ENCODE assay signal across 8 cellular contexts in genomic region chr3:153927107-153927506, GRCh38.
A peak's percentile ranks its signal among the peaks of the same experiment; 100 is the strongest.
DNase-seq lines count a peak whose midpoint lies in the region; ATAC-seq, FAIRE-seq and TF ChIP-seq lines count a peak whose summit lies in the region.

No MANE protein-coding gene starts in this region.

- H3K9ac ChIP-seq in H9 (ENCODE audit: extremely low read depth, insufficient read length, low read length) (no peak overlapping the region), kidney (ENCODE audit: low read length in 2 of 2) (no peak overlapping the region)

- no peak overlapping the region for H4K8ac ChIP-seq in H9 (replicated peaks; ENCODE audit: insufficient read length, low read depth, low read length)

- H3K79me2 ChIP-seq in H9 (ENCODE audit: insufficient read depth, low read length): no peaks in the 10 kb centered on the region

- H3K27ac ChIP-seq in H9 (ENCODE audit: insufficient read length, low read depth, low read length): no peak overlapping the region
- H3K27ac ChIP-seq in kidney (ENCODE audit: low read depth in 2 of 2, low read length in 2 of 2): no peak overlapping the region

- DNase-seq in DMS53 (lab: John Stamatoyannopoulos, UW): peak; percentile 6
- DNase-seq in H9: no peak
- DNase-seq in RPMI7951 (ENCODE audit: low read depth): peak; percentile 34
- DNase-seq in kidney: no peak
- no peak for DNase-seq in NCI-H187 treated with DMSO at 0.1 percent for 48 hours (lab: John Stamatoyannopoulos, UW)
- DNase-seq in putamen (ENCODE audit: low spot score): no peak
- no peak for DNase-seq in NCI-H2081 treated with DMSO at 0.1 percent for 48 hours (lab: John Stamatoyannopoulos, UW)

- H3K4me2 ChIP-seq in H9 (ENCODE audit: insufficient read depth, insufficient read length, low read length): no peak overlapping the region

- no peak overlapping the region for H3T11ph ChIP-seq in H9 (ENCODE audit: low read length)

- ATAC-seq in HG03442 (IDR thresholded peaks at IDR 0.05; ENCODE audit: unreplicated experiment): no peak

- H2BK20ac ChIP-seq in H9 (ENCODE audit: low read depth, low read length, poor library complexity, severe bottlenecking): no peak overlapping the region

- no peak overlapping the region for H2BK15ac ChIP-seq in H9 (ENCODE audit: low read depth, low read length)

- FAIRE-seq in kidney (lab: Jason Lieb, UNC): no peak

- H3K9me3 ChIP-seq in H9 (ENCODE audit: control insufficient read depth, low read depth, low read length): no peaks in the 10 kb centered on the region
- H3K9me3 ChIP-seq in kidney (ENCODE audit: control insufficient read depth in 1 of 2, low read length in 2 of 2): no peaks in the 10 kb centered on the region

- no peaks in the 10 kb centered on the region for H3K36me3 Mint-ChIP-seq in H9 (ENCODE audit: insufficient read depth in 1 of 3, low read depth in 3 of 3)

- no peak overlapping the region for H2BK120ac ChIP-seq in H9 (ENCODE audit: low read depth, low read length, poor library complexity, severe bottlenecking)

- intact Hi-C loops in kidney (cut with DNase I): no loop called here

- H3K14ac ChIP-seq in H9 (ENCODE audit: insufficient read depth, low read length): no peak overlapping the region

- no peak overlapping the region for H3K27ac Mint-ChIP-seq in H9

- H4K20me1 ChIP-seq in H9 (ENCODE audit: control insufficient read depth, insufficient read depth, insufficient read length): no peaks in the 10 kb centered on the region

- H2BK12ac ChIP-seq in H9 (ENCODE audit: insufficient read length, low read depth, low read length): no peak overlapping the region

- H3K4ac ChIP-seq in H9 (ENCODE audit: low read depth, low read length): no peak overlapping the region

- TF ChIP-seq CTCF in H9 (conservative IDR thresholded peaks at IDR 0.05): peak; percentile 35; the same call in 2 of the 3 replicates
- peak; percentile 9 for TF ChIP-seq CTCF in kidney (IDR thresholded peaks at IDR 0.05; ENCODE audit: borderline replicate concordance, extremely low read depth, insufficient read depth)

- H4K91ac ChIP-seq in H9 (ENCODE audit: insufficient read length, low read depth, low read length): no peak overlapping the region

- no peak overlapping the region for H2BK5ac ChIP-seq in H9 (ENCODE audit: insufficient read length, low read length)

- H3K36me3 ChIP-seq in kidney (ENCODE audit: control insufficient read depth in 1 of 2, insufficient read depth in 2 of 2, low read length in 2 of 2): no peaks in the 10 kb centered on the region

- H3K27me3 ChIP-seq in H9 (ENCODE audit: insufficient read depth, low read length): no peaks in the 10 kb centered on the region

- H2AFZ ChIP-seq in H9 (ENCODE audit: low read length): no peak overlapping the region

- H3K79me1 ChIP-seq in H9 (ENCODE audit: insufficient read depth, low read depth, low read length, poor library complexity, severe bottlenecking): no peaks in the 10 kb centered on the region

- no peaks in the 10 kb centered on the region for H3K23me2 ChIP-seq in H9 (ENCODE audit: insufficient read length, low read depth, low read length, poor library complexity, severe bottlenecking)

- H3K4me3 Mint-ChIP-seq in H9: no peak overlapping the region

- no peak overlapping the region for H2AK5ac ChIP-seq in H9 (ENCODE audit: insufficient read length, low read length)

- no peak overlapping the region for H3K56ac ChIP-seq in H9 (ENCODE audit: insufficient read length, low read depth, low read length)

- H3K4me3 ChIP-seq in kidney (ENCODE audit: low read length in 2 of 2): no peak overlapping the region

- no peaks in the 10 kb centered on the region; the same call in 1 of the 2 replicates for H3K27me3 Mint-ChIP-seq in H9 (ENCODE audit: low read depth)

- no peaks in the 10 kb centered on the region for H3K4me1 ChIP-seq in H9 (ENCODE audit: insufficient read depth, low read length)
- no peaks in the 10 kb centered on the region for H3K4me1 ChIP-seq in kidney (ENCODE audit: control insufficient read depth in 1 of 2, insufficient read depth in 1 of 2, low read depth in 1 of 2, low read length in 2 of 2)

- H3K4me1 Mint-ChIP-seq in H9: no peaks in the 10 kb centered on the region

- H3K23ac ChIP-seq in H9 (ENCODE audit: insufficient read length, low read depth, low read length): no peak overlapping the region

- WGBS in H9 (ENCODE audit: extremely low coverage, insufficient read length, low lambda C conversion rate): no CpG with 5 or more reads among the region's 5 CpGs

- H4K5ac ChIP-seq in H9 (ENCODE audit: insufficient read length, low read depth, low read length): no peak overlapping the region

- no peak overlapping the region for H3K18ac ChIP-seq in H9 (ENCODE audit: insufficient read length, low read depth, low read length)

- no peaks in the 10 kb centered on the region; a peak in 1 of 5 replicates for H3K9me3 Mint-ChIP-seq in H9

Comparison
In these comparisons a context has a peak if more than half of its experiments do, and no peak if none do; other contexts are left out.
1. DNase-seq: peak in DMS53 (single experiment) and RPMI7951 (single experiment); none in H9 (single experiment), kidney (single experiment), NCI-H187 treated with DMSO at 0.1 percent for 48 hours (single experiment), putamen (single experiment) and NCI-H2081 treated with DMSO at 0.1 percent for 48 hours (single experiment).